In genomic region chr2:62660087-62660486, GRCh38 we compare ENCODE assay signal across 13 cellular contexts. TPM values are rescaled to one million over a fixed set of nuclear protein-coding genes. Genes with fewer than 3 reads are reported as not detected.
DNase-seq lines count a peak whose midpoint lies in the region; ATAC-seq, FAIRE-seq and TF ChIP-seq lines count a peak whose summit lies in the region.
"Had no signal": no experiment of that assay in that cellular context is flagged by ENCODE, and none has a peak within 500 bp of the region (broad histone marks: within the 10 kb centered on the region; RNA-seq: fewer than 3 reads in every experiment).

No MANE protein-coding gene starts in this region.

- ATAC-seq in GM18502 (IDR thresholded peaks at IDR 0.05; ENCODE audit: poor library complexity, unreplicated experiment) (peak; percentile 87), GM21717 (IDR thresholded peaks at IDR 0.05; ENCODE audit: unreplicated experiment) (peak; percentile 90), HG03442 (IDR thresholded peaks at IDR 0.05; ENCODE audit: unreplicated experiment) (peak; percentile 78), left lobe of liver (peak; percentile 56)
- ATAC-seq: K562 had no signal

- no peak for TF ChIP-seq CTCF in kidney (IDR thresholded peaks at IDR 0.05; ENCODE audit: borderline replicate concordance, extremely low read depth, insufficient read depth)

- H3K27ac ChIP-seq in kidney (ENCODE audit: low read depth in 2 of 2, low read length in 2 of 2): no peak overlapping the region

- peak overlapping the region in 1 of 2 donors; percentile 36 for H3K4me3 ChIP-seq in kidney (ENCODE audit: low read length in 2 of 2)
- H3K4me3 ChIP-seq: K562 had no signal

- DNase-seq in left lobe of liver (ENCODE audit: low spot score) (no peak), SKM-1 (lab: John Stamatoyannopoulos, UW; ENCODE audit: unreplicated experiment) (no peak), NCI-H2107 (lab: John Stamatoyannopoulos, UW) (no peak), kidney (no peak), GM19238 (ENCODE audit: insufficient read length, low spot score) (no peak)
- DNase-seq: amygdala; COR-L47; stimulated activated CD4-positive, alpha-beta T cell treated with anti-CD3 and anti-CD28 coated beads, Interleukin-4, amount 100 ng/mL, for 1 hour; T-helper 1 cell had no signal

- no peak overlapping the region for H3K9ac ChIP-seq in kidney (ENCODE audit: low read length in 2 of 2)

- no peak for FAIRE-seq in kidney (lab: Jason Lieb, UNC)
- FAIRE-seq: K562 had no signal

- H3K36me3 ChIP-seq in kidney (ENCODE audit: control insufficient read depth in 1 of 2, insufficient read depth in 2 of 2, low read length in 2 of 2): no peaks in the 10 kb centered on the region

- intact Hi-C loops in kidney (cut with DNase I): no loop called here

- H3K4me1 ChIP-seq in kidney (ENCODE audit: control insufficient read depth in 1 of 2, insufficient read depth in 1 of 2, low read depth in 1 of 2, low read length in 2 of 2): no peaks in the 10 kb centered on the region

- H3K9me3 ChIP-seq in kidney (ENCODE audit: control insufficient read depth in 1 of 2, low read length in 2 of 2): no peaks in the 10 kb centered on the region

RNA-seq across cellular contexts. Expression of gene EHBP1, which starts 45.4 kb away (rescaled TPM):
- total RNA-seq in left lobe of liver (50.0 TPM), kidney (42.7 TPM)
- polyA plus RNA-seq in kidney (ENCODE audit: insufficient read depth, low read depth, low replicate concordance): 12.5 TPM
